ENCODE assay signal across 8 cellular contexts in genomic region chr19:38648789-38649304, GRCh38. TPM values are rescaled to one million over a fixed set of nuclear protein-coding genes. Genes with fewer than 3 reads are reported as not detected.
DNase-seq lines count a peak whose midpoint lies in the region; ATAC-seq and TF ChIP-seq lines count a peak whose summit lies in the region.

No MANE protein-coding gene starts in this region.

- H3K36me3 Mint-ChIP-seq in H9 (ENCODE audit: insufficient read depth in 1 of 3, low read depth in 3 of 3), result peaks cover 4% of the 10 kb centered on the region in 3 experiments; a peak in 4 of 7 replicates
- peaks cover 5% of the 10 kb centered on the region for H3K36me3 Mint-ChIP-seq in T-cell

- H4K8ac ChIP-seq in H9 (replicated peaks; ENCODE audit: insufficient read length, low read depth, low read length), result no peak overlapping the region

- peak overlapping the region; percentile 11 for H3K18ac ChIP-seq in H9 (ENCODE audit: insufficient read length, low read depth, low read length)

- H3K9me3 ChIP-seq in H9 (ENCODE audit: control insufficient read depth, low read depth, low read length) (no peaks in the 10 kb centered on the region), skeletal muscle satellite cell (replicated peaks; ENCODE audit: low read length) (no peaks in the 10 kb centered on the region)

- H3K36me3 ChIP-seq in skeletal muscle satellite cell (ENCODE audit: insufficient read depth, low read length), result peaks cover 13% of the 10 kb centered on the region

- H3K4me1 ChIP-seq in H9 (ENCODE audit: insufficient read depth, low read length), result peaks cover 13% of the 10 kb centered on the region; the same call in 1 of the 2 replicates
- peaks cover 27% of the 10 kb centered on the region for H3K4me1 ChIP-seq in foreskin keratinocyte
- peaks cover 40% of the 10 kb centered on the region for H3K4me1 ChIP-seq in skeletal muscle satellite cell (ENCODE audit: control insufficient read depth, insufficient read depth, low read length)

- H3K14ac ChIP-seq in H9 (ENCODE audit: insufficient read depth, low read length), result peak overlapping the region; percentile 69

- H4K20me1 ChIP-seq in H9 (ENCODE audit: control insufficient read depth, insufficient read depth, insufficient read length), result no peaks in the 10 kb centered on the region

- H3K4me3 ChIP-seq in skeletal muscle satellite cell (ENCODE audit: low read length), result peak overlapping the region; percentile 97

- no peak overlapping the region for H4K5ac ChIP-seq in H9 (ENCODE audit: insufficient read length, low read depth, low read length)

- no peak overlapping the region for H2BK15ac ChIP-seq in H9 (ENCODE audit: low read depth, low read length)

- WGBS in H9 (ENCODE audit: extremely low coverage, insufficient read length, low lambda C conversion rate), result no CpG with 5 or more reads among the region's 12 CpGs

- H3K23ac ChIP-seq in H9 (ENCODE audit: insufficient read length, low read depth, low read length), result no peak overlapping the region

- H3K27ac Mint-ChIP-seq in H9, result peak overlapping the region; percentile 41 to 93 (median 46); a peak in 6 of 7 replicates
- H3K27ac Mint-ChIP-seq in T-cell, result peak overlapping the region; percentile 16 to 59

- no peak overlapping the region for H2BK20ac ChIP-seq in H9 (ENCODE audit: low read depth, low read length, poor library complexity, severe bottlenecking)

- no peak overlapping the region for H2AFZ ChIP-seq in H9 (ENCODE audit: low read length)

- H3K27ac ChIP-seq in H9 (ENCODE audit: insufficient read length, low read depth, low read length) (no peak overlapping the region), foreskin keratinocyte (peak overlapping the region; percentile 95)

- no peak overlapping the region for H3K56ac ChIP-seq in H9 (ENCODE audit: insufficient read length, low read depth, low read length)

- POLR2A ChIA-PET in T-cell (lab: Charles Lee), result no interaction called here

- H3K23me2 ChIP-seq in H9 (ENCODE audit: insufficient read length, low read depth, low read length, poor library complexity, severe bottlenecking), result peaks cover 18% of the 10 kb centered on the region

- no peaks in the 10 kb centered on the region; a peak in 1 of 5 replicates for H3K9me3 Mint-ChIP-seq in H9
- H3K9me3 Mint-ChIP-seq in T-cell, result no peaks in the 10 kb centered on the region

- H3T11ph ChIP-seq in H9 (ENCODE audit: low read length), result no peak overlapping the region

- H2BK120ac ChIP-seq in H9 (ENCODE audit: low read depth, low read length, poor library complexity, severe bottlenecking), result no peak overlapping the region

- TF ChIP-seq CTCF in H9 (conservative IDR thresholded peaks at IDR 0.05) (no peak), foreskin keratinocyte (conservative IDR thresholded peaks at IDR 0.05) (no peak)

- peaks cover 57 to 65% of the 10 kb centered on the region in 2 experiments for H3K4me1 Mint-ChIP-seq in H9
- H3K4me1 Mint-ChIP-seq in T-cell, result peaks cover 46 to 60% (median 48%) of the 10 kb centered on the region in 3 donors

- H4K91ac ChIP-seq in H9 (ENCODE audit: insufficient read length, low read depth, low read length), result no peak overlapping the region

- H2BK12ac ChIP-seq in H9 (ENCODE audit: insufficient read length, low read depth, low read length), result no peak overlapping the region

- H3K4ac ChIP-seq in H9 (ENCODE audit: low read depth, low read length), result no peak overlapping the region

- no peak for ATAC-seq in T-cell (replicated peaks in 1 of 4)
- no peak for ATAC-seq in foreskin keratinocyte
- no peak for ATAC-seq in HG03159 (IDR thresholded peaks at IDR 0.05; ENCODE audit: unreplicated experiment)

- DNase-seq in H9 (no peak), T-cell (no peak), foreskin keratinocyte (no peak), NCI-H128 (lab: John Stamatoyannopoulos, UW; ENCODE audit: unreplicated experiment) (no peak), globus pallidus (ENCODE audit: low spot score) (no peak), LoVo (ENCODE audit: low spot score) (no peak)

- H3K4me2 ChIP-seq in H9 (ENCODE audit: insufficient read depth, insufficient read length, low read length), result peak overlapping the region; percentile 93
- H3K4me2 ChIP-seq in skeletal muscle satellite cell (ENCODE audit: low read length), result peak overlapping the region; percentile 97

- H3K9ac ChIP-seq in H9 (ENCODE audit: extremely low read depth, insufficient read length, low read length), result peak overlapping the region; percentile 83
- H3K9ac ChIP-seq in skeletal muscle satellite cell (ENCODE audit: low read depth, low read length), result peak overlapping the region; percentile 99

- H2BK5ac ChIP-seq in H9 (ENCODE audit: insufficient read length, low read length), result no peak overlapping the region

- peak overlapping the region; percentile 95 to 100 for H3K4me3 Mint-ChIP-seq in H9
- H3K4me3 Mint-ChIP-seq in T-cell, result peak overlapping the region; percentile 88 to 98 (median 91)

- H3K27me3 Mint-ChIP-seq in H9 (ENCODE audit: low read depth) (no peaks in the 10 kb centered on the region; the same call in 1 of the 2 replicates), T-cell (peaks cover 12 to 31% of the 10 kb centered on the region in 2 donors)

- H3K27me3 ChIP-seq in H9 (ENCODE audit: insufficient read depth, low read length) (no peaks in the 10 kb centered on the region), foreskin keratinocyte (no peaks in the 10 kb centered on the region), skeletal muscle satellite cell (ENCODE audit: control insufficient read depth, insufficient read depth, low read length) (no peaks in the 10 kb centered on the region)

- H2AK5ac ChIP-seq in H9 (ENCODE audit: insufficient read length, low read length), result no peak overlapping the region

- CTCF ChIA-PET in T-cell (lab: Charles Lee), result interaction anchor here in 1 of 2 donors (1.0 kb wide), 1 partner anchor 14 kb away, joined by 3 read pairs; no protein-coding TSS in a partner anchor

- peaks cover 3% of the 10 kb centered on the region for H3K79me1 ChIP-seq in H9 (ENCODE audit: insufficient read depth, low read depth, low read length, poor library complexity, severe bottlenecking)

- peaks cover 54% of the 10 kb centered on the region for H3K79me2 ChIP-seq in H9 (ENCODE audit: insufficient read depth, low read length)

RNA-seq across cellular contexts. Expression of gene ACTN4, which starts 1.4 kb away (rescaled TPM):
- total RNA-seq in H9 (2021), result 369 and 386 TPM in 2 replicates
- 100 to 1,000 TPM in 4 of 5 donors, 10 to 100 TPM in 1; 100.0 to 201 (median 175) TPM for total RNA-seq in T-cell
- 499 and 534 TPM in 2 replicates for total RNA-seq in foreskin keratinocyte
- polyA plus RNA-seq in foreskin keratinocyte, result 532 and 546 TPM in 2 replicates
- total RNA-seq in skeletal muscle satellite cell (2012; rRNA removed), result 162 and 238 TPM in 2 replicates

RNA-seq across cellular contexts. Expression of gene EIF3K, which starts 29.9 kb away (rescaled TPM):
- total RNA-seq in H9 (2021), result 341 and 345 TPM in 2 replicates
- 100 to 1,000 TPM; 317 to 352 (median 319) TPM for total RNA-seq in T-cell
- total RNA-seq in foreskin keratinocyte, result 273 and 286 TPM in 2 replicates
- 377 and 390 TPM in 2 replicates for polyA plus RNA-seq in foreskin keratinocyte
- total RNA-seq in skeletal muscle satellite cell (2012; rRNA removed), result 591 and 1,054 TPM in 2 replicates

RNA-seq across cellular contexts. Expression of gene MAP4K1, which starts 31.1 kb away (rescaled TPM):
- total RNA-seq in H9 (2021) (25.7 and 31.1 TPM in 2 replicates), T-cell (100 to 1,000 TPM; 243 to 417 (median 329) TPM), foreskin keratinocyte (0.21 TPM in 1 of 2 replicates, not detected in the other)
- polyA plus RNA-seq in foreskin keratinocyte, result 0.12 and 0.28 TPM in 2 replicates
- 0.25 TPM in 1 of 2 replicates, not detected in the other for total RNA-seq in skeletal muscle satellite cell (2012; rRNA removed)

Comparison
In these comparisons a context has a peak if more than half of its experiments do, and no peak if none do; other contexts are left out.
1. RNA of gene MAP4K1, which starts 31.1 kb away (total RNA-seq): 243 to 417 TPM in T-cell and 25.7 to 31.1 TPM in H9; 0.21 TPM in foreskin keratinocyte; every median in the first group is over 10 times any median in the second.